26 cellular contexts compared by ENCODE assay signal in genomic region chr17:12673788-12674187, GRCh38. TPM values are rescaled to one million over a fixed set of nuclear protein-coding genes. Genes with fewer than 3 reads are reported as not detected.
A peak's percentile ranks its signal among the peaks of the same experiment; 100 is the strongest.
DNase-seq lines count a peak whose midpoint lies in the region; ATAC-seq and TF ChIP-seq lines count a peak whose summit lies in the region.
"Had no signal": no experiment of that assay in that cellular context is flagged by ENCODE, and none has a peak within 500 bp of the region (broad histone marks: within the 10 kb centered on the region; RNA-seq: fewer than 3 reads in every experiment).

No MANE protein-coding gene starts in this region.

- H3K27ac ChIP-seq in mesenchymal stem cell (ENCODE audit: low read length, poor library complexity, severe bottlenecking) = no peak overlapping the region
- no peak overlapping the region for H3K27ac ChIP-seq in left lung
- H3K27ac ChIP-seq: BLaER1, dorsolateral prefrontal cortex, SJCRH30, spleen had no signal

- no peak overlapping the region for H2BK12ac ChIP-seq in mesenchymal stem cell (ENCODE audit: low read length in 2 of 2)

- peaks cover 2% of the 10 kb centered on the region for H3K79me1 ChIP-seq in mesenchymal stem cell (replicated peaks; ENCODE audit: low read length, poor library complexity, severe bottlenecking)

- H2BK15ac ChIP-seq in mesenchymal stem cell (ENCODE audit: low read depth, poor library complexity, severe bottlenecking) = no peak overlapping the region

- no peak overlapping the region for H3K4me3 ChIP-seq in NB4 (ENCODE audit: low read depth, low read length)
- H3K4me3 ChIP-seq in mesenchymal stem cell (ENCODE audit: insufficient read depth in 1 of 2, low read depth in 1 of 2, low read length in 2 of 2) = no peak overlapping the region
- no peak overlapping the region for H3K4me3 ChIP-seq in left lung
- H3K4me3 ChIP-seq: BLaER1, dorsolateral prefrontal cortex, SJCRH30, spleen had no signal

- no peak overlapping the region for H3K4me2 ChIP-seq in mesenchymal stem cell (ENCODE audit: low read length, poor library complexity, severe bottlenecking)
- H3K4me2 ChIP-seq: BLaER1 had no signal

- no peak overlapping the region for H3K14ac ChIP-seq in mesenchymal stem cell (ENCODE audit: low read length in 2 of 2)

- TF ChIP-seq CTCF in NB4 (IDR thresholded peaks at IDR 0.05; ENCODE audit: low read depth, low read length) = no peak
- no peak for TF ChIP-seq CTCF in left lung (IDR thresholded peaks at IDR 0.05)

- TF ChIP-seq POLR2A in NB4 (IDR thresholded peaks at IDR 0.05; ENCODE audit: extremely low read depth, insufficient read length) = no peak

- H3K4me1 ChIP-seq in mesenchymal stem cell (ENCODE audit: control insufficient read depth, insufficient read depth, low read depth, low read length) = no peaks in the 10 kb centered on the region
- H3K4me1 ChIP-seq in left lung = no peaks in the 10 kb centered on the region
- H3K4me1 ChIP-seq: SJCRH30, spleen had no signal

- no peak overlapping the region for H2AK5ac ChIP-seq in mesenchymal stem cell (ENCODE audit: low read length, severe bottlenecking)

- H3K9ac ChIP-seq in mesenchymal stem cell (ENCODE audit: low read length) = no peak overlapping the region
- H3K9ac ChIP-seq: BLaER1 had no signal

- 62% methylated on average over 3 of the region's 3 CpGs for WGBS in mesenchymal stem cell

- intact Hi-C loops in left lung (cut with DNase I) = no loop called here

- H3K36me3 Mint-ChIP-seq in activated naive CD4-positive, alpha-beta T cell treated with anti-CD3 and anti-CD28 coated beads, Interleukin-2, amount 50 U/mL, for 72 hours = no peaks in the 10 kb centered on the region
- H3K36me3 Mint-ChIP-seq: activated naive CD4-positive, alpha-beta T cell treated with anti-CD3 and anti-CD28 coated beads, Interleukin-2, amount 50 U/mL, for 24 hours; brain; IgD-negative memory B cell had no signal

- H3K27me3 ChIP-seq in mesenchymal stem cell (ENCODE audit: control insufficient read depth in 1 of 2, insufficient read depth in 1 of 2, low read length in 2 of 2) (no peaks in the 10 kb centered on the region), left lung (peaks cover 0 to 6% of the 10 kb centered on the region in 2 donors)
- H3K27me3 ChIP-seq: BLaER1, spleen had no signal

- no peaks in the 10 kb centered on the region for H3K9me3 Mint-ChIP-seq in activated naive CD4-positive, alpha-beta T cell treated with anti-CD3 and anti-CD28 coated beads, Interleukin-2, amount 50 U/mL, for 72 hours
- H3K9me3 Mint-ChIP-seq: activated B cell treated with CpG ODN at 0.5 μM for 24 hours, brain had no signal

- H3K18ac ChIP-seq in mesenchymal stem cell (ENCODE audit: low read depth in 1 of 2, low read length in 2 of 2) = no peak overlapping the region

- no peak for DNase-seq in activated naive CD4-positive, alpha-beta T cell treated with anti-CD3 and anti-CD28 coated beads, Interleukin-2, amount 50 U/mL, for 72 hours (ENCODE audit: low spot score in 2 of 2)
- DNase-seq in activated naive CD4-positive, alpha-beta T cell treated with Interleukin-2 at 50 U/mL for 16 hours = no peak
- DNase-seq in NB4 (ENCODE audit: low read depth) (peak; percentile 15), astrocyte of the hippocampus (ENCODE audit: low read depth, low spot score) (peak; percentile 7), mesenchymal stem cell (peak; percentile 39), NCI-H1417 treated with DMSO at 0.1 percent for 48 hours (lab: John Stamatoyannopoulos, UW) (no peak), cerebellar nuclear complex (lab: John Stamatoyannopoulos, UW) (no peak), left lung (no peak)
- DNase-seq: 8988T; activated B cell treated with CpG ODN at 0.5 μM for 24 hours; activated T-cell treated with anti-CD3 and anti-CD28 coated beads, Interleukin-2, amount 50 U/mL, for 48 hours; dorsolateral prefrontal cortex; erythroblast; glutamatergic neuron; NCI-H1048; NCI-H524; SJCRH30; spleen; stimulated activated CD4-positive, alpha-beta T cell treated with anti-CD3 and anti-CD28 coated beads, Interleukin-4, amount 100 ng/mL, for 4 hours; T-helper 2 cell had no signal

- H3K36me3 ChIP-seq in mesenchymal stem cell (ENCODE audit: control insufficient read depth in 1 of 2, insufficient read depth in 2 of 2, low read depth in 1 of 2, low read length in 2 of 2) (no peaks in the 10 kb centered on the region), left lung (no peaks in the 10 kb centered on the region)
- H3K36me3 ChIP-seq: BLaER1, SJCRH30, spleen had no signal

- H3K23ac ChIP-seq in mesenchymal stem cell (ENCODE audit: low read length in 2 of 2) = no peak overlapping the region

- H2BK5ac ChIP-seq in mesenchymal stem cell (ENCODE audit: low read depth, low read length, poor library complexity, severe bottlenecking) = no peak overlapping the region

- H3K9me3 ChIP-seq in mesenchymal stem cell (ENCODE audit: control insufficient read depth, low read length) (no peaks in the 10 kb centered on the region), left lung (no peaks in the 10 kb centered on the region)
- H3K9me3 ChIP-seq: BLaER1, SJCRH30, spleen had no signal

- H4K8ac ChIP-seq in mesenchymal stem cell (ENCODE audit: low read length) = no peak overlapping the region

- H2BK120ac ChIP-seq in mesenchymal stem cell (ENCODE audit: low read depth, low read length) = no peak overlapping the region

- H3K27ac Mint-ChIP-seq in activated naive CD4-positive, alpha-beta T cell treated with anti-CD3 and anti-CD28 coated beads, Interleukin-2, amount 50 U/mL, for 72 hours = no peak overlapping the region
- H3K27ac Mint-ChIP-seq: activated B cell treated with CpG ODN at 0.5 μM for 24 hours; activated naive CD4-positive, alpha-beta T cell treated with anti-CD3 and anti-CD28 coated beads, Interleukin-2, amount 50 U/mL, for 24 hours; brain; IgD-negative memory B cell had no signal

- no peak overlapping the region for H2AFZ ChIP-seq in mesenchymal stem cell (ENCODE audit: low read depth, low read length)

- no peak overlapping the region for H3K4ac ChIP-seq in mesenchymal stem cell (ENCODE audit: low read depth in 1 of 2, low read length in 2 of 2)

- peak; percentile 22 to 26 for ATAC-seq in activated naive CD4-positive, alpha-beta T cell treated with anti-CD3 and anti-CD28 coated beads, Interleukin-2, amount 50 U/mL, for 72 hours
- no peak for ATAC-seq in left lung
- ATAC-seq: left lobe of liver had no signal

- H4K91ac ChIP-seq in mesenchymal stem cell (ENCODE audit: low read length) = no peak overlapping the region

RNA-seq across cellular contexts. Expression of gene MYOCD, which starts 8.1 kb away (rescaled TPM):
- not detected for total RNA-seq in activated naive CD4-positive, alpha-beta T cell treated with anti-CD3 and anti-CD28 coated beads, Interleukin-2, amount 50 U/mL, for 72 hours
- polyA plus RNA-seq in mesenchymal stem cell (2013, experiment 1 of 2) = 0.30 TPM
- 0.26 TPM for polyA plus RNA-seq in mesenchymal stem cell (2013, experiment 2 of 2)
- 1 to 10 TPM; 3.3 to 5.4 TPM for total RNA-seq in left lung
- total RNA-seq: pulmonary artery endothelial cell had no signal
- polyA plus RNA-seq: IgD-negative memory B cell had no signal

Comparison
In these comparisons a context has a peak if more than half of its experiments do, and no peak if none do; other contexts are left out.
1. DNase-seq: peak in NB4 (single experiment), astrocyte of the hippocampus (single experiment) and mesenchymal stem cell (single experiment); none in activated naive CD4-positive, alpha-beta T cell treated with anti-CD3 and anti-CD28 coated beads, Interleukin-2, amount 50 U/mL, for 72 hours (0 of 2), activated naive CD4-positive, alpha-beta T cell treated with Interleukin-2 at 50 U/mL for 16 hours (single experiment), NCI-H1417 treated with DMSO at 0.1 percent for 48 hours (single experiment), cerebellar nuclear complex (0 of 2) and left lung (0 of 2).
2. RNA of gene MYOCD, which starts 8.1 kb away (total RNA-seq): 3.3 to 5.4 TPM in left lung; not detected in activated naive CD4-positive, alpha-beta T cell treated with anti-CD3 and anti-CD28 coated beads, Interleukin-2, amount 50 U/mL, for 72 hours; every median in the first group is over 4 times any median in the second.